In the genomic region with DNA sequence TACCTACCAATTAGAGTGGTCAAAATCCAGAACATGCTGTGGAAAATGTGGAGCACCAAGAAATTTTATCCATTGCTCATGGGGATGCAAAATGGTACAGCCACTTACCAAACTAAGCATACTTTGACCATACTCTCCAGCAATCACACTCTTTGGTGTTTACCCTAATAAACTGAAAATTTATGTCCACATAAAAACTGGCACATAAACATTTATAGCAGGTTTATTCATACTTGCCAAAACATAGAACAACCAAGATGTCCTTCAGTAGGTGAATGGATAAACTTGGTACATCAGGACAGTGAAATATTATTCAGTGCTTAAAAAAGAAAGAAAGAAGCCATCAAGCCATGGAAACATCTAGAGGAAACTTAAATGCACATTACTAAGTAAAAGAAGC, we compare ENCODE assay signal across 5 cellular contexts. TPM values are rescaled to one million over a fixed set of nuclear protein-coding genes. Genes with fewer than 3 reads are reported as not detected.
"Had no signal": no experiment of that assay in that cellular context is flagged by ENCODE, and none has a peak within 500 bp of the region (broad histone marks: within the 10 kb centered on the region; RNA-seq: fewer than 3 reads in every experiment).

No MANE protein-coding gene starts in this region.

RNA-seq across cellular contexts. Expression of a gene that starts 24.7 kb away (rescaled TPM):
- total RNA-seq: activated CD4-positive, alpha-beta T cell treated with anti-CD3 and anti-CD28 coated beads, Interleukin-2, amount 10 ng/mL, durations not matched to agents 24 days and 14 days; activated T-helper 1 cell treated with anti-CD3 and anti-CD28 coated beads, Interleukin-12 subunit alpha, Interleukin-12 subunit beta, Interleukin-2, Interleukin-4 antibody, amounts not matched to agents 30 ng/mL and 10 ng/mL and 1 ng/mL, durations not matched to agents 14 hours and 24 hours and 36 hours; colonic mucosa; foreskin keratinocyte had no signal
- polyA plus RNA-seq: foreskin keratinocyte had no signal

RNA-seq across cellular contexts. Expression of a gene that starts 57.4 kb away (rescaled TPM):
- total RNA-seq: activated naive CD8-positive, alpha-beta T cell treated with anti-CD3 and anti-CD28 coated beads for 36 hours had no signal
